Comparison of ENCODE assay signal across 17 cellular contexts in genomic region chr3:172981407-172981983, GRCh38.
DNase-seq lines count a peak whose midpoint lies in the region; ATAC-seq, FAIRE-seq and TF ChIP-seq lines count a peak whose summit lies in the region.
"Had no signal": no experiment of that assay in that cellular context is flagged by ENCODE, and none has a peak within 500 bp of the region (broad histone marks: within the 10 kb centered on the region; RNA-seq: fewer than 3 reads in every experiment).

No MANE protein-coding gene starts in this region.

- ATAC-seq in IMR-90 (ENCODE audit: low read depth): no peak
- no peak for ATAC-seq in K562

- dilution Hi-C loops in IMR-90 (cut with HindIII; ENCODE audit: low sequenced_read_pairs, unreplicated experiment): no loop called here

- no peak overlapping the region for H2BK120ac ChIP-seq in IMR-90 (ENCODE audit: low read depth, low read length)

- POLR2A ChIA-PET in IMR-90 (lab: Charles Lee; ENCODE audit: unreplicated experiment) (no interaction called here), K562 (lab: Yijun Ruan, JAX) (interaction anchor here (0.6 to 1.4 kb wide), 2 partner anchors 10 to 1399 kb away, joined by 3 to 4 read pairs; no protein-coding TSS in a partner anchor)

- H3K79me2 ChIP-seq in K562 (ENCODE audit: control insufficient read depth, insufficient read depth, low read length): no peaks in the 10 kb centered on the region
- no peaks in the 10 kb centered on the region for H3K79me2 ChIP-seq in smooth muscle cell (ENCODE audit: low read depth)

- no peaks in the 10 kb centered on the region for H3K9me1 ChIP-seq in IMR-90 (ENCODE audit: insufficient read depth, low read length)
- no peaks in the 10 kb centered on the region for H3K9me1 ChIP-seq in K562 (ENCODE audit: control insufficient read depth, insufficient read depth, low read length)

- CTCF ChIA-PET in IMR-90 (lab: Yijun Ruan, JAX): no interaction called here
- CTCF ChIA-PET in K562 (lab: Yijun Ruan, JAX; ENCODE audit: low intra/inter-chr PET ratio): no interaction called here

- H3K9ac ChIP-seq in IMR-90 (ENCODE audit: low read depth, low read length) (no peak overlapping the region), K562 (ENCODE audit: insufficient read depth in 1 of 2, low read depth in 2 of 2, low read length in 2 of 2) (no peak overlapping the region), smooth muscle cell (ENCODE audit: low read depth) (no peak overlapping the region)
- H3K9ac ChIP-seq: BLaER1, GM23248 had no signal

- no peaks in the 10 kb centered on the region for H3K9me3 ChIP-seq in IMR-90 (ENCODE audit: control insufficient read depth, insufficient read depth, low read length)
- H3K9me3 ChIP-seq in K562 (replicated peaks; ENCODE audit: control insufficient read depth, insufficient read depth, low read depth, low read length): no peaks in the 10 kb centered on the region
- no peaks in the 10 kb centered on the region for H3K9me3 ChIP-seq in smooth muscle cell (replicated peaks; ENCODE audit: low read depth)
- H3K9me3 ChIP-seq: BLaER1, HAP-1 had no signal

- no peak for TF ChIP-seq EP300 in K562 (IDR thresholded peaks at IDR 0.05; ENCODE audit: low read length)

- H2BK20ac ChIP-seq in IMR-90 (ENCODE audit: low read depth, low read length): no peak overlapping the region

- H3K14ac ChIP-seq in IMR-90 (replicated peaks; ENCODE audit: low read depth, low read length): no peak overlapping the region

- TF ChIP-seq RAD21 in IMR-90 (IDR thresholded peaks at IDR 0.05; ENCODE audit: low read length) (no peak), K562 (CRISPR knock-in tag; conservative IDR thresholded peaks at IDR 0.05 in 1 of 2, IDR thresholded peaks at IDR 0.05 in 1 of 2) (no peak)

- no peak overlapping the region for H3K56ac ChIP-seq in IMR-90 (ENCODE audit: extremely low read depth, insufficient read depth, low read length)

- no peaks in the 10 kb centered on the region for H3K79me1 ChIP-seq in IMR-90 (ENCODE audit: low read depth in 1 of 2, low read length in 2 of 2)

- no TSS peak for BruUV-seq in IMR-90 (replicated peaks; lab: Mats Ljungman, UMichigan)
- no TSS peak for BruUV-seq in K562 (replicated peaks; lab: Mats Ljungman, UMichigan)

- no CpG with 5 or more reads among the region's 3 CpGs for WGBS in IMR-90 (ENCODE audit: extremely low coverage in 2 of 2, insufficient read length in 1 of 2), 2 experiments
- 12% methylated on average over 3 of the region's 3 CpGs for WGBS in K562 (ENCODE audit: insufficient coverage, low coverage, missing lambda C conversion rate)
- WGBS in smooth muscle cell (ENCODE audit: low lambda C conversion rate): 69% methylated on average over 3 of the region's 3 CpGs

- no peak for TF ChIP-seq POLR2A in IMR-90 (IDR thresholded peaks at IDR 0.05; ENCODE audit: low read depth, low read length)
- TF ChIP-seq POLR2A in K562 (conservative IDR thresholded peaks at IDR 0.05): no peak

- no peak overlapping the region for H3K23ac ChIP-seq in IMR-90 (ENCODE audit: low read depth, low read length)

- H4K20me1 ChIP-seq in IMR-90 (ENCODE audit: insufficient read depth, low read length) (no peaks in the 10 kb centered on the region), K562 (replicated peaks; ENCODE audit: control insufficient read depth, insufficient read depth, low read length) (no peaks in the 10 kb centered on the region), smooth muscle cell (ENCODE audit: low read depth) (no peaks in the 10 kb centered on the region)
- H4K20me1 ChIP-seq: BLaER1 had no signal

- no peak for TF ChIP-seq CTCF in IMR-90 (conservative IDR thresholded peaks at IDR 0.05; ENCODE audit: low read depth, low read length)
- no peak for TF ChIP-seq CTCF in K562 (IDR thresholded peaks at IDR 0.05 in 2 of 3, conservative IDR thresholded peaks at IDR 0.05 in 1 of 3; ENCODE audit: insufficient read depth in 2 of 3, low read depth in 1 of 3, low read length in 3 of 3)
- no peak for TF ChIP-seq CTCF in smooth muscle cell (IDR thresholded peaks at IDR 0.05; ENCODE audit: borderline replicate concordance, insufficient read depth, poor library complexity, severe bottlenecking)

- no peak overlapping the region for H2AK5ac ChIP-seq in IMR-90 (ENCODE audit: low read depth, low read length)

- no peak overlapping the region for H2AK9ac ChIP-seq in IMR-90 (replicated peaks; ENCODE audit: low read depth, low read length, poor library complexity)

- H4K8ac ChIP-seq in IMR-90 (ENCODE audit: low read depth in 2 of 2, low read length in 2 of 2): no peak overlapping the region

- no peak overlapping the region for H2BK5ac ChIP-seq in IMR-90 (ENCODE audit: low read depth, low read length, poor library complexity, severe bottlenecking)

- H2BK15ac ChIP-seq in IMR-90 (ENCODE audit: low read depth, low read length): no peak overlapping the region

- H3K4me1 ChIP-seq in IMR-90 (ENCODE audit: control insufficient read depth, insufficient read depth, low read length): no peaks in the 10 kb centered on the region
- no peaks in the 10 kb centered on the region for H3K4me1 ChIP-seq in K562 (replicated peaks in 1 of 2; ENCODE audit: control insufficient read depth in 2 of 2, insufficient read depth in 2 of 2, low read length in 2 of 2)
- no peaks in the 10 kb centered on the region for H3K4me1 ChIP-seq in smooth muscle cell (ENCODE audit: low read depth)
- H3K4me1 ChIP-seq: BLaER1, HAP-1 had no signal

- FAIRE-seq in K562 (lab: Jason Lieb, UNC): no peak
- FAIRE-seq: A204.1, GM12892, GM18507 had no signal

- intact Hi-C loops in IMR-90 (cut with micrococcal nuclease) (no loop called here), K562 (cut with micrococcal nuclease) (loop anchor here (1.0 to 10.0 kb wide), 4 partner anchors 145 to 883 kb away; no protein-coding TSS in a partner anchor)

- H3F3A ChIP-seq in smooth muscle cell (ENCODE audit: low read depth): no peaks in the 10 kb centered on the region

- H3K4me3 ChIP-seq in IMR-90 (ENCODE audit: insufficient read depth, low read depth, low read length) (no peak overlapping the region), K562 (no peak overlapping the region), smooth muscle cell (no peak overlapping the region)
- H3K4me3 ChIP-seq: BLaER1, GM23248, HAP-1 had no signal

- H3K27me3 ChIP-seq in IMR-90 (ENCODE audit: control insufficient read depth, insufficient read depth, low read length) (no peaks in the 10 kb centered on the region), K562 (ENCODE audit: control insufficient read depth in 2 of 2, insufficient read depth in 2 of 2, low read length in 2 of 2) (no peaks in the 10 kb centered on the region), smooth muscle cell (ENCODE audit: low read depth) (no peaks in the 10 kb centered on the region)
- H3K27me3 ChIP-seq: BLaER1 had no signal

- H3K4me2 ChIP-seq in IMR-90 (ENCODE audit: low read depth, low read length) (no peak overlapping the region), K562 (ENCODE audit: insufficient read depth, low read length) (no peak overlapping the region), smooth muscle cell (no peak overlapping the region)
- H3K4me2 ChIP-seq: BLaER1 had no signal

- H3K27ac ChIP-seq in IMR-90 (ENCODE audit: insufficient read depth, low read length): no peak overlapping the region
- H3K27ac ChIP-seq in K562 (ENCODE audit: extremely low read depth, low read depth, low read length): no peak overlapping the region
- H3K27ac ChIP-seq in smooth muscle cell (ENCODE audit: low read depth): no peak overlapping the region
- H3K27ac ChIP-seq: BLaER1, GM23248, HL-60 had no signal

- in situ Hi-C loops in IMR-90 (cut with MboI; ENCODE audit: low sequenced_read_pairs) (no loop called here), K562 (cut with MboI) (loop anchor here (10.0 kb wide), 2 partner anchors 63 to 293 kb away; no protein-coding TSS in a partner anchor)

- H4K91ac ChIP-seq in IMR-90 (ENCODE audit: insufficient read depth, low read depth, low read length): no peak overlapping the region

- no peaks in the 10 kb centered on the region for H3K36me3 ChIP-seq in IMR-90 (ENCODE audit: control insufficient read depth, insufficient read depth, low read length)
- H3K36me3 ChIP-seq in K562 (ENCODE audit: control insufficient read depth, insufficient read depth, low read length): no peaks in the 10 kb centered on the region
- no peaks in the 10 kb centered on the region for H3K36me3 ChIP-seq in smooth muscle cell (ENCODE audit: low read depth)
- H3K36me3 ChIP-seq: BLaER1, HAP-1 had no signal

- H3K18ac ChIP-seq in IMR-90 (ENCODE audit: low read depth, low read length): no peak overlapping the region

- H2AFZ ChIP-seq in IMR-90 (replicated peaks; ENCODE audit: low read length, poor library complexity): no peak overlapping the region
- peak overlapping the region; percentile 67; the same call in 1 of the 2 replicates for H2AFZ ChIP-seq in K562 (ENCODE audit: low read depth, low read length)
- peak overlapping the region; percentile 86 for H2AFZ ChIP-seq in smooth muscle cell (ENCODE audit: low read depth)
- H2AFZ ChIP-seq: GM23248 had no signal

- no peak overlapping the region for H4K5ac ChIP-seq in IMR-90 (ENCODE audit: low read depth, low read length)

- DNase-seq in IMR-90 (no peak), K562 (ENCODE audit: extremely low read depth in 1 of 4, low spot score in 3 of 4) (no peak), smooth muscle cell (lab: John Stamatoyannopoulos, UW; ENCODE audit: unreplicated experiment) (no peak), NCI-H2196 treated with DMSO at 0.1 percent for 48 hours (lab: John Stamatoyannopoulos, UW; ENCODE audit: unreplicated experiment) (no peak), OCI-M2 (lab: John Stamatoyannopoulos, UW; ENCODE audit: unreplicated experiment) (no peak), Kasumi-1 (lab: John Stamatoyannopoulos, UW) (no peak)
- DNase-seq: CD4-positive, alpha-beta memory T cell; DMS153; DMS79; GDM1 had no signal

- H3K4ac ChIP-seq in IMR-90 (ENCODE audit: low read depth, low read length): no peak overlapping the region

TF ChIP-seq in IMR-90, 13 proteins besides CTCF, POLR2A, EP300 and RAD21 (continues in another document):
- no peak for TF ChIP-seq USF2 (IDR thresholded peaks at IDR 0.05; ENCODE audit: low read depth, low read length)
- no peak for TF ChIP-seq RFX5 (IDR thresholded peaks at IDR 0.05; ENCODE audit: low read depth, low read length)
